In genomic region chr11:130852589-130852988, GRCh38 we compare ENCODE assay signal across 6 cellular contexts.
"Had no signal": no experiment of that assay in that cellular context is flagged by ENCODE, and none has a peak within 500 bp of the region (broad histone marks: within the 10 kb centered on the region; RNA-seq: fewer than 3 reads in every experiment).

No MANE protein-coding gene starts in this region.

- DNase-seq: KBM-7, KG1 had no signal

- H3K27ac Mint-ChIP-seq: IgD-negative memory B cell had no signal

- H3K4me3 Mint-ChIP-seq: IgD-negative memory B cell had no signal

- H3K27ac ChIP-seq: HL-60 had no signal

- ATAC-seq: HepG2, K562 had no signal

- H3K4me3 ChIP-seq: K562 had no signal
